Comparison of ENCODE assay signal across 8 cellular contexts in genomic region chr17:37406635-37407455, GRCh38. TPM values are rescaled to one million over a fixed set of nuclear protein-coding genes. Genes with fewer than 3 reads are reported as not detected.
A peak's percentile ranks its signal among the peaks of the same experiment; 100 is the strongest.
DNase-seq lines count a peak whose midpoint lies in the region; TF ChIP-seq lines count a peak whose summit lies in the region.

Gene ACACA, minus strand, starts transcription at chr17:37406836. Its CDS starts 537 bp downstream, at chr17:37406299.
Gene TADA2A, plus strand, starts transcription at chr17:37406886. Its CDS starts 4,480 bp downstream, at chr17:37411366.

- no peaks in the 10 kb centered on the region for H3K27me3 ChIP-seq in transverse colon

- WGBS in transverse colon (ENCODE audit: low coverage in 1 of 2), 2 donors: 0% methylated on average over 48 of the region's 97 CpGs; no CpG with 5 or more reads in 1 of the 2 donors

- intact Hi-C loops in cardiac septum (cut with DNase I) (loop anchor here (5.0 kb wide), 2 partner anchors 50 to 80 kb away; partner anchors contain the start of gene DUSP14), posterior cingulate gyrus (cut with DNase I) (loop anchor here (2.0 to 5.0 kb wide), 2 partner anchors 50 to 82 kb away; partner anchors contain the start of gene DUSP14), transverse colon (cut with DNase I; ENCODE audit: low total_unique reads) (loop anchor here (10.0 kb wide), 1 partner anchor 52 kb away; no protein-coding TSS in a partner anchor)

- H3K4me3 ChIP-seq in GM08714 (ENCODE audit: low read length): peak within 1 kb of the TSS; percentile 98
- peak within 1 kb of the TSS; percentile 88 for H3K4me3 ChIP-seq in HFF-Myc (replicated peaks; ENCODE audit: low read depth, low read length)
- H3K4me3 ChIP-seq in transverse colon: peak within 1 kb of the TSS; percentile 57 to 92 (median 68)

- H3K36me3 ChIP-seq in transverse colon: peaks cover 0 to 7% (median 3%) of the 10 kb centered on the region in 4 donors

- peak within 1 kb of the TSS; percentile 91 to 97 (median 94) for H3K27ac ChIP-seq in transverse colon

- in situ Hi-C loops in transverse colon (cut with MboI; ENCODE audit: low pct_ligation_motif_present in 1 of 4, low pct_unique_long_range_greater_than_20kb in 1 of 4, low sequenced_read_pairs in 3 of 4): no loop called here

- peaks cover 4 to 25% (median 16%) of the 10 kb centered on the region in 4 donors for H3K4me1 ChIP-seq in transverse colon

- TF ChIP-seq POLR2A in transverse colon (IDR thresholded peaks at IDR 0.05): peak; percentile 76

- DNase-seq in HFF-Myc (ENCODE audit: extremely low read depth, low read depth) (peak; percentile 20), NAMALWA (ENCODE audit: low spot score) (peak; percentile 83), SW480 (ENCODE audit: low spot score) (peak; percentile 79), cardiac septum (ENCODE audit: low spot score) (peak; percentile 87), posterior cingulate gyrus (peak; percentile 49 to 95 (median 61)), transverse colon (peak; percentile 85)
- DNase-seq in activated naive CD8-positive, alpha-beta T cell treated with anti-CD3 and anti-CD28 coated beads, Interleukin-2, amount 50 U/mL, for 16 hours (ENCODE audit: low read depth, low spot score): peak; percentile 64

- H3K9me3 ChIP-seq in transverse colon: no peaks in the 10 kb centered on the region

- TF ChIP-seq EP300 in transverse colon (IDR thresholded peaks at IDR 0.05; ENCODE audit: low read depth): no peak

- TF ChIP-seq CTCF in HFF-Myc (IDR thresholded peaks at IDR 0.05; ENCODE audit: low read depth, low read length, missing control alignments) (no peak), transverse colon (IDR thresholded peaks at IDR 0.05) (peak in 3 of 5 experiments; percentile 19 to 56 (median 51))

RNA-seq across cellular contexts. Expression of gene ACACA, which starts in this region (rescaled TPM):
- total RNA-seq in cardiac septum (26.9 TPM), transverse colon (100 to 1,000 TPM in 1 of 4 donors, 10 to 100 TPM in 3; 21.7 to 173 (median 23.9) TPM)

RNA-seq across cellular contexts. Expression of gene TADA2A, which starts in this region (rescaled TPM):
- total RNA-seq in cardiac septum (18.5 TPM), transverse colon (10 to 100 TPM in 2 of 4 donors, 1 to 10 TPM in 2; 8.3 to 26.6 (median 12.4) TPM)

Comparison
In these comparisons a context has a peak if more than half of its experiments do, and no peak if none do; other contexts are left out.
1. Peak in every context shown above with its lines: DNase-seq, H3K4me3 ChIP-seq and H3K27ac ChIP-seq.
2. DNase-seq: peak in every context shown above with its lines; median percentile 87 in cardiac septum; 85 in transverse colon; 83 in NAMALWA; 79 in SW480; 64 in activated naive CD8-positive, alpha-beta T cell treated with anti-CD3 and anti-CD28 coated beads, Interleukin-2, amount 50 U/mL, for 16 hours; 61 in posterior cingulate gyrus; 20 in HFF-Myc.